Comparison of ENCODE assay signal across 1 cellular context in the genomic region with DNA sequence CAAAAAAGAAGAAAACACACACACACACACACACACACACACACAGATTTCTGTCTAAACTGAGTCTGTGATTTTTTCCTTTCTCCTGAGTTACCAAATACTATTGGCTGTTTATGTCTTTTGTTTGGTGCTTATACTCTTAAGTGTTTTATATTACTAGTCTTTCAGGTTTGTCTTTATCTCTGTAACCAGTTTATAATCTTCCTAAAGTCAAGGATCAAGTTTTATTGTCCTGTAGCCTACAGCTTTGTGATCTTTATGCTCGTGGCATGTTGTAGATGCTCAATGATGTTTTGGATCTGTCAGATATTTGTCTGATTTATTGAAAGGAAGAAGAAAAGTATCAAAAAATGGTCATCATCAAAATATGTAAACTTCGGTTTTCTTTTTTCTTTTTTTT.
TF ChIP-seq lines count a peak whose summit lies in the region.

No MANE protein-coding gene starts in this region.

TF ChIP-seq in WTC11, 78 proteins besides CTCF, POLR2A, EP300 and RAD21 (continued from another document):
- TF ChIP-seq, protein P1, sequence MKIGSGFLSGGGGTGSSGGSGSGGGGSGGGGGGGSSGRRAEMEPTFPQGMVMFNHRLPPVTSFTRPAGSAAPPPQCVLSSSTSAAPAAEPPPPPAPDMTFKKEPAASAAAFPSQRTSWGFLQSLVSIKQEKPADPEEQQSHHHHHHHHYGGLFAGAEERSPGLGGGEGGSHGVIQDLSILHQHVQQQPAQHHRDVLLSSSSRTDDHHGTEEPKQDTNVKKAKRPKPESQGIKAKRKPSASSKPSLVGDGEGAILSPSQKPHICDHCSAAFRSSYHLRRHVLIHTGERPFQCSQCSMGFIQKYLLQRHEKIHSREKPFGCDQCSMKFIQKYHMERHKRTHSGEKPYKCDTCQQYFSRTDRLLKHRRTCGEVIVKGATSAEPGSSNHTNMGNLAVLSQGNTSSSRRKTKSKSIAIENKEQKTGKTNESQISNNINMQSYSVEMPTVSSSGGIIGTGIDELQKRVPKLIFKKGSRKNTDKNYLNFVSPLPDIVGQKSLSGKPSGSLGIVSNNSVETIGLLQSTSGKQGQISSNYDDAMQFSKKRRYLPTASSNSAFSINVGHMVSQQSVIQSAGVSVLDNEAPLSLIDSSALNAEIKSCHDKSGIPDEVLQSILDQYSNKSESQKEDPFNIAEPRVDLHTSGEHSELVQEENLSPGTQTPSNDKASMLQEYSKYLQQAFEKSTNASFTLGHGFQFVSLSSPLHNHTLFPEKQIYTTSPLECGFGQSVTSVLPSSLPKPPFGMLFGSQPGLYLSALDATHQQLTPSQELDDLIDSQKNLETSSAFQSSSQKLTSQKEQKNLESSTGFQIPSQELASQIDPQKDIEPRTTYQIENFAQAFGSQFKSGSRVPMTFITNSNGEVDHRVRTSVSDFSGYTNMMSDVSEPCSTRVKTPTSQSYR (CRISPR knock-in tag; IDR thresholded peaks at IDR 0.05), result no peak
- TF ChIP-seq, protein P2, sequence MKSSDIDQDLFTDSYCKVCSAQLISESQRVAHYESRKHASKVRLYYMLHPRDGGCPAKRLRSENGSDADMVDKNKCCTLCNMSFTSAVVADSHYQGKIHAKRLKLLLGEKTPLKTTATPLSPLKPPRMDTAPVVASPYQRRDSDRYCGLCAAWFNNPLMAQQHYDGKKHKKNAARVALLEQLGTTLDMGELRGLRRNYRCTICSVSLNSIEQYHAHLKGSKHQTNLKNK (CRISPR knock-in tag; IDR thresholded peaks at IDR 0.05), result no peak
- TF ChIP-seq KAT7 (CRISPR knock-in tag; IDR thresholded peaks at IDR 0.05; ENCODE audit: borderline replicate concordance) (no peak), NR2C2 (CRISPR knock-in tag; IDR thresholded peaks at IDR 0.05) (no peak), NFATC4 (CRISPR knock-in tag; IDR thresholded peaks at IDR 0.05) (no peak), RORB (CRISPR knock-in tag; IDR thresholded peaks at IDR 0.05) (no peak), RELA (CRISPR knock-in tag; IDR thresholded peaks at IDR 0.05; ENCODE audit: borderline replicate concordance) (no peak), OVOL2 (CRISPR knock-in tag; IDR thresholded peaks at IDR 0.05; ENCODE audit: borderline replicate concordance) (no peak)
- TF ChIP-seq, protein P3, sequence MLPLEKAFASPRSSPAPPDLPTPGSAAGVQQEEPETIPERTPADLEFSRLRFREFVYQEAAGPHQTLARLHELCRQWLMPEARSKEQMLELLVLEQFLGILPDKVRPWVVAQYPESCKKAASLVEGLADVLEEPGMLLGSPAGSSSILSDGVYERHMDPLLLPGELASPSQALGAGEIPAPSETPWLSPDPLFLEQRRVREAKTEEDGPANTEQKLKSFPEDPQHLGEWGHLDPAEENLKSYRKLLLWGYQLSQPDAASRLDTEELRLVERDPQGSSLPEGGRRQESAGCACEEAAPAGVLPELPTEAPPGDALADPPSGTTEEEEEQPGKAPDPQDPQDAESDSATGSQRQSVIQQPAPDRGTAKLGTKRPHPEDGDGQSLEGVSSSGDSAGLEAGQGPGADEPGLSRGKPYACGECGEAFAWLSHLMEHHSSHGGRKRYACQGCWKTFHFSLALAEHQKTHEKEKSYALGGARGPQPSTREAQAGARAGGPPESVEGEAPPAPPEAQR (CRISPR knock-in tag; IDR thresholded peaks at IDR 0.05), result no peak
- TF ChIP-seq, protein P4, sequence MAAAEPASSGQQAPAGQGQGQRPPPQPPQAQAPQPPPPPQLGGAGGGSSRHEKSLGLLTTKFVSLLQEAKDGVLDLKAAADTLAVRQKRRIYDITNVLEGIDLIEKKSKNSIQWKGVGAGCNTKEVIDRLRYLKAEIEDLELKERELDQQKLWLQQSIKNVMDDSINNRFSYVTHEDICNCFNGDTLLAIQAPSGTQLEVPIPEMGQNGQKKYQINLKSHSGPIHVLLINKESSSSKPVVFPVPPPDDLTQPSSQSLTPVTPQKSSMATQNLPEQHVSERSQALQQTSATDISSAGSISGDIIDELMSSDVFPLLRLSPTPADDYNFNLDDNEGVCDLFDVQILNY (CRISPR knock-in tag; IDR thresholded peaks at IDR 0.05), result no peak
- TF ChIP-seq, protein P5, sequence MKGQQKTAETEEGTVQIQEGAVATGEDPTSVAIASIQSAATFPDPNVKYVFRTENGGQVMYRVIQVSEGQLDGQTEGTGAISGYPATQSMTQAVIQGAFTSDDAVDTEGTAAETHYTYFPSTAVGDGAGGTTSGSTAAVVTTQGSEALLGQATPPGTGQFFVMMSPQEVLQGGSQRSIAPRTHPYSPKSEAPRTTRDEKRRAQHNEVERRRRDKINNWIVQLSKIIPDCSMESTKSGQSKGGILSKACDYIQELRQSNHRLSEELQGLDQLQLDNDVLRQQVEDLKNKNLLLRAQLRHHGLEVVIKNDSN (CRISPR knock-in tag; IDR thresholded peaks at IDR 0.05), result no peak
